ENCODE assay signal across 5 cellular contexts in genomic region chr5:34986965-34987364, GRCh38.
"Had no signal": no experiment of that assay in that cellular context is flagged by ENCODE, and none has a peak within 500 bp of the region (broad histone marks: within the 10 kb centered on the region; RNA-seq: fewer than 3 reads in every experiment).

No MANE protein-coding gene starts in this region.

- H3K4me3 Mint-ChIP-seq: GM23338, H9, IgD-negative memory B cell had no signal

- H3K4me1 Mint-ChIP-seq: IgD-negative memory B cell had no signal

- DNase-seq: H9, HCEC 1CT, KBM-7 had no signal

- ATAC-seq: GM23338 had no signal

- H3K27ac Mint-ChIP-seq: GM23338, H9, IgD-negative memory B cell had no signal

- H3K4me3 ChIP-seq: GM23338 had no signal
